Comparison of ENCODE assay signal across 8 cellular contexts in genomic region chr11:66480116-66480938, GRCh38. TPM values are rescaled to one million over a fixed set of nuclear protein-coding genes. Genes with fewer than 3 reads are reported as not detected.
DNase-seq lines count a peak whose midpoint lies in the region; ATAC-seq, FAIRE-seq and TF ChIP-seq lines count a peak whose summit lies in the region.

TSS of gene DPP3 (plus strand) at chr11:66480434. CDS start at chr11:66482201, 1,767 bp downstream.

- H3K4me1 ChIP-seq in H1 (replicated peaks in 1 of 4; ENCODE audit: control insufficient read depth in 3 of 4, insufficient read depth in 4 of 4, low read length in 3 of 4) (peaks cover 0 to 6% (median under 1%) of the 10 kb centered on the region in 4 experiments; a peak in 3 of 7 replicates), mesendoderm (ENCODE audit: control insufficient read depth, low read depth, low read length) (peaks cover 2% of the 10 kb centered on the region)

- no peak within 1 kb of the TSS for H3K23ac ChIP-seq in H1 (ENCODE audit: insufficient read length)
- H3K23ac ChIP-seq in mesendoderm (ENCODE audit: low read length) = peak within 1 kb of the TSS; percentile 24

- H3K36me3 ChIP-seq in H1 (ENCODE audit: control insufficient read depth in 2 of 4, insufficient read depth in 4 of 4, low read length in 3 of 4) (peaks cover 0 to 6% (median 0%) of the 10 kb centered on the region in 4 experiments; a peak in 3 of 8 replicates), mesendoderm (ENCODE audit: control insufficient read depth, insufficient read depth, low read length) (no peaks in the 10 kb centered on the region)

- CTCF ChIA-PET in H1 (lab: Charles Lee; ENCODE audit: partially characterized antibody) = interaction anchor here (0.6 to 2.2 kb wide), 12 partner anchors 9 to 105 kb away, joined by 3 to 8 read pairs (median 4); partner anchors contain the start of genes MRPL11 and NPAS4

- H3K79me1 ChIP-seq in H1 (ENCODE audit: low read depth, low read length) (no peaks in the 10 kb centered on the region), mesendoderm (ENCODE audit: low read length) (peaks cover 4% of the 10 kb centered on the region)

- 0 out of 2 replicates have a peak within 1 kb of the TSS, but pooled peaks have one; percentile 9 for H2BK12ac ChIP-seq in H1 (ENCODE audit: low read depth, low read length)

- peak within 1 kb of the TSS; percentile 84 for H3K4me2 ChIP-seq in H1 (ENCODE audit: insufficient read depth in 1 of 2, low read depth in 2 of 2, low read length in 2 of 2)
- H3K4me2 ChIP-seq in mesendoderm (ENCODE audit: low read length) = peak within 1 kb of the TSS; percentile 82

- peak within 1 kb of the TSS; percentile 19; the same call in 1 of the 2 replicates for H2AFZ ChIP-seq in H1 (ENCODE audit: low read length)

- H4K20me1 ChIP-seq in H1 (replicated peaks in 1 of 2; ENCODE audit: control insufficient read depth in 1 of 2, insufficient read depth in 2 of 2, low read length in 2 of 2) = peaks cover 2% of the 10 kb centered on the region in 2 experiments

- H3K27me3 ChIP-seq in H1 (replicated peaks in 1 of 4; ENCODE audit: control insufficient read depth in 3 of 4, extremely low read depth in 1 of 4, insufficient read depth in 3 of 4, low read length in 3 of 4) (no peaks in the 10 kb centered on the region), mesendoderm (ENCODE audit: insufficient read depth, low read length, poor library complexity) (no peaks in the 10 kb centered on the region)

- no peaks in the 10 kb centered on the region for H3K79me2 ChIP-seq in H1 (ENCODE audit: control insufficient read depth in 1 of 2, insufficient read depth in 2 of 2, low read length in 2 of 2)
- no peaks in the 10 kb centered on the region for H3K79me2 ChIP-seq in mesendoderm (ENCODE audit: control insufficient read depth, insufficient read depth, low read length)

- no peak within 1 kb of the TSS for H2BK120ac ChIP-seq in H1 (replicated peaks; ENCODE audit: low read depth, low read length)
- no peak within 1 kb of the TSS for H2BK120ac ChIP-seq in mesendoderm (ENCODE audit: low read depth, low read length)

- H3K27ac ChIP-seq in H1 (ENCODE audit: low read depth, low read length) = peak within 1 kb of the TSS; percentile 83; the same call in 1 of the 2 replicates
- H3K27ac ChIP-seq in mesendoderm (ENCODE audit: low read depth, low read length) = peak within 1 kb of the TSS; percentile 75

- POLR2A ChIA-PET in H1 (lab: Charles Lee; ENCODE audit: partially characterized antibody) = interaction anchor here (0.6 to 6.1 kb wide), 33 partner anchors 10 to 283 kb away, joined by 3 to 85 read pairs (median 5); partner anchors contain the start of genes ACTN3, BBS1, MRPL11 and NPAS4

- H2AK5ac ChIP-seq in H1 (ENCODE audit: low read depth, low read length) (no peak within 1 kb of the TSS), mesendoderm (ENCODE audit: low read length) (no peak within 1 kb of the TSS)

- H3K9ac ChIP-seq in H1 (replicated peaks in 1 of 4; ENCODE audit: extremely low read depth in 1 of 4, low read depth in 3 of 4, low read length in 3 of 4) (peak within 1 kb of the TSS; percentile 46 to 86 (median 85)), mesendoderm (ENCODE audit: low read length) (peak within 1 kb of the TSS; percentile 91)

- peaks cover 5% of the 10 kb centered on the region; the same call in 1 of the 2 replicates for H3K23me2 ChIP-seq in H1 (ENCODE audit: low read depth, low read length)

- H3K56ac ChIP-seq in H1 (replicated peaks; ENCODE audit: insufficient read length, low read depth, low read length) = peak within 1 kb of the TSS; percentile 66
- peak within 1 kb of the TSS; percentile 96 for H3K56ac ChIP-seq in mesendoderm (ENCODE audit: low read length)

- H2BK15ac ChIP-seq in H1 (ENCODE audit: low read length) (no peak within 1 kb of the TSS), mesendoderm (replicated peaks; ENCODE audit: low read depth) (no peak within 1 kb of the TSS)

- no peak for TF ChIP-seq RAD21 in H1 (IDR thresholded peaks at IDR 0.05 in 1 of 2, conservative IDR thresholded peaks at IDR 0.05 in 1 of 2; ENCODE audit: low read depth in 2 of 2, low read length in 2 of 2)

- H2BK5ac ChIP-seq in H1 (ENCODE audit: low read depth, low read length) = peak within 1 kb of the TSS; percentile 83
- H2BK5ac ChIP-seq in mesendoderm (ENCODE audit: low read length) = peak within 1 kb of the TSS; percentile 74

- H2BK20ac ChIP-seq in H1 (ENCODE audit: low read length) = no peak within 1 kb of the TSS

- H3K18ac ChIP-seq in H1 (ENCODE audit: extremely low read depth, low read length) (peak within 1 kb of the TSS; percentile 99), mesendoderm (ENCODE audit: low read length) (peak within 1 kb of the TSS; percentile 75)

- H4K8ac ChIP-seq in H1 (ENCODE audit: extremely low read depth, insufficient read depth, low read length) (peak within 1 kb of the TSS; percentile 86), mesendoderm (ENCODE audit: low read depth, low read length) (no peak within 1 kb of the TSS)

- H3K14ac ChIP-seq in H1 (ENCODE audit: insufficient read length) = no peak within 1 kb of the TSS

- no peaks in the 10 kb centered on the region for H3K9me3 ChIP-seq in H1 (ENCODE audit: insufficient read depth in 2 of 2, low read depth in 1 of 2, low read length in 1 of 2)

- H3K4ac ChIP-seq in H1 (replicated peaks; ENCODE audit: insufficient read length, low read depth, low read length) (no peak within 1 kb of the TSS), mesendoderm (ENCODE audit: low read depth, low read length) (peak within 1 kb of the TSS; percentile 85)

- no peak for FAIRE-seq in H1 (lab: Jason Lieb, UNC)

- peak; percentile 86 to 90 for TF ChIP-seq POLR2A in H1 (IDR thresholded peaks at IDR 0.05; ENCODE audit: control extremely low read depth in 1 of 2, low read depth in 2 of 2, low read length in 2 of 2)

- DNase-seq in COLO668 (lab: John Stamatoyannopoulos, UW; ENCODE audit: unreplicated experiment) (peak; percentile 98), HT1080 (ENCODE audit: low read depth) (peak; percentile 96), NOMO-1 treated with DMSO at 0.1 percent for 48 hours (lab: John Stamatoyannopoulos, UW; ENCODE audit: unreplicated experiment) (peak; percentile 95), H1 (ENCODE audit: low read depth in 1 of 2, low spot score in 2 of 2) (peak; percentile 93 to 98), mesendoderm (peak; percentile 98)
- DNase-seq in activated CD8-positive, alpha-beta memory T cell treated with anti-CD3 and anti-CD28 coated beads for 48 hours (ENCODE audit: low read depth in 2 of 3, low spot score in 2 of 3) = peak; percentile 83 to 94 (median 85)
- peak; percentile 91 for DNase-seq in stimulated activated CD8-positive, alpha-beta memory T cell treated with anti-CD3 and anti-CD28 coated beads, Interleukin-15, amount 100 ng/mL, for 1 hour (ENCODE audit: low read depth)

- 2% methylated on average over 53 of the region's 62 CpGs; no CpG with 5 or more reads in 1 of the 2 experiments for WGBS in H1 (ENCODE audit: extremely low coverage in 1 of 2, insufficient coverage in 1 of 2, insufficient read length in 1 of 2, insufficient replicate concordance in 2 of 2, low coverage in 1 of 2, low lambda C conversion rate in 2 of 2, missing lambda C conversion rate in 1 of 2), 2 experiments
- WGBS in mesendoderm (ENCODE audit: extremely low coverage, insufficient coverage, low lambda C conversion rate) = no CpG with 5 or more reads among the region's 62 CpGs

- peak; percentile 79 for ATAC-seq in GM21360 (IDR thresholded peaks at IDR 0.05; ENCODE audit: unreplicated experiment)

- no peak within 1 kb of the TSS for H4K91ac ChIP-seq in H1 (replicated peaks; ENCODE audit: insufficient read length, low read length)

- TF ChIP-seq CTCF in H1 (IDR thresholded peaks at IDR 0.05; ENCODE audit: control extremely low read depth in 1 of 3, insufficient read depth in 1 of 3, low read depth in 1 of 3, low read length in 3 of 3) = no peak

- TF ChIP-seq EP300 in H1 (IDR thresholded peaks at IDR 0.05; ENCODE audit: borderline replicate concordance in 1 of 2, low read depth in 2 of 2, low read length in 2 of 2) = 0 out of 3 replicates have a peak, but pooled peaks of 1 of the 2 experiments have one; percentile 2

- peak within 1 kb of the TSS; percentile 76 to 94 (median 90) for H3K4me3 ChIP-seq in H1 (ENCODE audit: extremely low read depth in 1 of 4, insufficient read depth in 2 of 4, low read depth in 3 of 4, low read length in 4 of 4)
- H3K4me3 ChIP-seq in mesendoderm (ENCODE audit: low read length) = peak within 1 kb of the TSS; percentile 85

- peak within 1 kb of the TSS; percentile 86 for H4K5ac ChIP-seq in H1 (ENCODE audit: insufficient read length, low read depth, low read length)
- H4K5ac ChIP-seq in mesendoderm (ENCODE audit: low read length) = no peak within 1 kb of the TSS

TF ChIP-seq in H1, 55 proteins besides CTCF, POLR2A, EP300 and RAD21 (continues in another document):
- no peak for TF ChIP-seq GTF2F1 (IDR thresholded peaks at IDR 0.05; ENCODE audit: borderline replicate concordance, low read depth, low read length)
- no peak for TF ChIP-seq CTBP2 (IDR thresholded peaks at IDR 0.05; ENCODE audit: borderline replicate concordance, insufficient read depth, insufficient read length, low read length)
- TF ChIP-seq PHF8 (conservative IDR thresholded peaks at IDR 0.05; ENCODE audit: low read depth, low read length) = 0 out of 2 replicates have a peak, but pooled peaks have one; percentile 93
- TF ChIP-seq TBP (IDR thresholded peaks at IDR 0.05; ENCODE audit: low read depth, low read length) = peak; percentile 88
- TF ChIP-seq EZH2 (IDR thresholded peaks at IDR 0.05; ENCODE audit: low read depth, low read length, severe bottlenecking) = no peak
- TF ChIP-seq BRCA1 (IDR thresholded peaks at IDR 0.05; ENCODE audit: low read depth, low read length) = no peak
- no peak for TF ChIP-seq CEBPB (IDR thresholded peaks at IDR 0.05; ENCODE audit: low read depth, low read length)

RNA-seq across cellular contexts. Expression of gene DPP3, which starts in this region (rescaled TPM):
- total RNA-seq in HT1080 (2014; rRNA removed; shearing (Covaris generic)) = 65.2 and 83.9 TPM in 2 replicates
- 35.8 and 36.3 TPM in 2 replicates for polyA plus RNA-seq in HT1080 (2015; cell fraction: cytosol; rRNA removed)
- 73.0 and 81.0 TPM in 2 replicates for polyA plus RNA-seq in HT1080 (2015; cell fraction: nucleus; rRNA removed)
- total RNA-seq in H1 (2021; fragmentation: NEBNext Ultra II Directional; extraction: Animal tissue kit (Norgen Biotek cat#: 25700)) = 82.7 and 86.4 TPM in 2 replicates
- 75.1 and 90.6 TPM in 2 replicates for polyA plus RNA-seq in H1 (2011; rRNA removed)
- 78.8 TPM for polyA plus RNA-seq in H1 (2011; cell fraction: cytosol; rRNA removed)
- 231 TPM for polyA plus RNA-seq in H1 (2011; cell fraction: nucleus; rRNA removed)
- polyA plus RNA-seq in H1 (2012, experiment 1 of 2) = 67.1 to 86.6 TPM (median 82.3 TPM) in 4 replicates
- 84.4 TPM for polyA plus RNA-seq in H1 (2012, experiment 2 of 2)
- 35.6 TPM for polyA plus RNA-seq in H1 (2013, experiment 1 of 2)
- polyA plus RNA-seq in H1 (2013, experiment 2 of 2) = 33.7 TPM
- polyA minus RNA-seq in H1 (2011; rRNA and poly(A)+ RNA removed) = 126 TPM in 2 replicates
- 122 TPM for polyA minus RNA-seq in H1 (2011; cell fraction: cytosol; rRNA and poly(A)+ RNA removed)
- polyA minus RNA-seq in H1 (2011; cell fraction: nucleus; rRNA and poly(A)+ RNA removed) = 94.0 TPM
- 37.0 TPM for polyA plus RNA-seq in mesendoderm (2013, experiment 1 of 2)
- polyA plus RNA-seq in mesendoderm (2013, experiment 2 of 2) = 37.5 TPM

Comparison
In these comparisons a context has a peak if more than half of its experiments do, and no peak if none do; other contexts are left out.
1. Peak in every context shown above with its lines: DNase-seq, ATAC-seq, H3K4me3 ChIP-seq and H3K27ac ChIP-seq.